In genomic region chr6:30615958-30616810, GRCh38 we compare ENCODE assay signal across 6 cellular contexts. TPM values are rescaled to one million over a fixed set of nuclear protein-coding genes. Genes with fewer than 3 reads are reported as not detected.
A peak's percentile ranks its signal among the peaks of the same experiment; 100 is the strongest.
DNase-seq lines count a peak whose midpoint lies in the region; ATAC-seq lines count a peak whose summit lies in the region.

No MANE protein-coding gene starts in this region.

- peaks cover 11% of the 10 kb centered on the region for H3K79me1 ChIP-seq in mesendoderm (ENCODE audit: low read length)

- H3K79me2 ChIP-seq in mesendoderm (ENCODE audit: control insufficient read depth, insufficient read depth, low read length) = peaks cover 16% of the 10 kb centered on the region

- no peak overlapping the region for H4K8ac ChIP-seq in mesendoderm (ENCODE audit: low read depth, low read length)

- peak overlapping the region; percentile 95 for H3K4me3 ChIP-seq in mesendoderm (ENCODE audit: low read length)

- no peak overlapping the region for H2AK5ac ChIP-seq in mesendoderm (ENCODE audit: low read length)

- peak overlapping the region; percentile 99 for H3K27ac ChIP-seq in angular gyrus (ENCODE audit: low read depth, low read length)
- H3K27ac ChIP-seq in mesendoderm (ENCODE audit: low read depth, low read length) = peak overlapping the region; percentile 47

- H2BK120ac ChIP-seq in mesendoderm (ENCODE audit: low read depth, low read length) = peak overlapping the region; percentile 82

- H3K9ac ChIP-seq in mesendoderm (ENCODE audit: low read length) = peak overlapping the region; percentile 99

- peak overlapping the region; percentile 94 for H3K18ac ChIP-seq in mesendoderm (ENCODE audit: low read length)

- peak overlapping the region; percentile 82 for H4K5ac ChIP-seq in mesendoderm (ENCODE audit: low read length)

- peak; percentile 88 for DNase-seq in DMS53 (lab: John Stamatoyannopoulos, UW)
- peak; percentile 39 for DNase-seq in NCI-H2171 (lab: John Stamatoyannopoulos, UW)
- DNase-seq in mesendoderm = peak; percentile 81
- no peak for DNase-seq in NCI-H2107 treated with DMSO at 0.1 percent for 48 hours (lab: John Stamatoyannopoulos, UW; ENCODE audit: unreplicated experiment)

- 100% methylated on average over 1 of the region's 10 CpGs for WGBS in mesendoderm (ENCODE audit: extremely low coverage, insufficient coverage, low lambda C conversion rate)

- peak overlapping the region; percentile 98 for H3K56ac ChIP-seq in mesendoderm (ENCODE audit: low read length)

- H3K4ac ChIP-seq in mesendoderm (ENCODE audit: low read depth, low read length) = peak overlapping the region; percentile 81

- H3K36me3 ChIP-seq in mesendoderm (ENCODE audit: control insufficient read depth, insufficient read depth, low read length) = peaks cover 5% of the 10 kb centered on the region

- H2BK15ac ChIP-seq in mesendoderm (replicated peaks; ENCODE audit: low read depth) = no peak overlapping the region

- peak overlapping the region; percentile 6 for H2BK5ac ChIP-seq in mesendoderm (ENCODE audit: low read length)

- ATAC-seq in GM21737 (IDR thresholded peaks at IDR 0.05; ENCODE audit: unreplicated experiment) = no peak

- H3K4me2 ChIP-seq in mesendoderm (ENCODE audit: low read length) = peak overlapping the region; percentile 88

- H3K23ac ChIP-seq in mesendoderm (ENCODE audit: low read length) = no peak overlapping the region

- peaks cover 6% of the 10 kb centered on the region for H3K4me1 ChIP-seq in mesendoderm (ENCODE audit: control insufficient read depth, low read depth, low read length)

- no peaks in the 10 kb centered on the region for H3K27me3 ChIP-seq in mesendoderm (ENCODE audit: insufficient read depth, low read length, poor library complexity)

RNA-seq across cellular contexts. Expression of gene PPP1R10, which starts 0.9 kb away (rescaled TPM):
- polyA plus RNA-seq in mesendoderm (2013, experiment 1 of 2) = 92.3 TPM
- polyA plus RNA-seq in mesendoderm (2013, experiment 2 of 2) = 90.2 TPM

RNA-seq across cellular contexts. Expression of gene MRPS18B, which starts 1.5 kb away (rescaled TPM):
- polyA plus RNA-seq in mesendoderm (2013, experiment 1 of 2) = 51.9 TPM
- polyA plus RNA-seq in mesendoderm (2013, experiment 2 of 2) = 53.0 TPM

RNA-seq across cellular contexts. Expression of gene ATAT1, which starts 10.5 kb away (rescaled TPM):
- 22.7 TPM for polyA plus RNA-seq in mesendoderm (2013, experiment 1 of 2)
- 22.3 TPM for polyA plus RNA-seq in mesendoderm (2013, experiment 2 of 2)

RNA-seq across cellular contexts. Expression of gene C6orf136, which starts 30.7 kb away (rescaled TPM):
- 18.8 TPM for polyA plus RNA-seq in mesendoderm (2013, experiment 1 of 2)
- polyA plus RNA-seq in mesendoderm (2013, experiment 2 of 2) = 18.7 TPM

RNA-seq across cellular contexts. Expression of gene ABCF1, which starts 44.9 kb away (rescaled TPM):
- 106 TPM for polyA plus RNA-seq in mesendoderm (2013, experiment 1 of 2)
- 106 TPM for polyA plus RNA-seq in mesendoderm (2013, experiment 2 of 2)
